17 cellular contexts compared by ENCODE assay signal in the genomic region with DNA sequence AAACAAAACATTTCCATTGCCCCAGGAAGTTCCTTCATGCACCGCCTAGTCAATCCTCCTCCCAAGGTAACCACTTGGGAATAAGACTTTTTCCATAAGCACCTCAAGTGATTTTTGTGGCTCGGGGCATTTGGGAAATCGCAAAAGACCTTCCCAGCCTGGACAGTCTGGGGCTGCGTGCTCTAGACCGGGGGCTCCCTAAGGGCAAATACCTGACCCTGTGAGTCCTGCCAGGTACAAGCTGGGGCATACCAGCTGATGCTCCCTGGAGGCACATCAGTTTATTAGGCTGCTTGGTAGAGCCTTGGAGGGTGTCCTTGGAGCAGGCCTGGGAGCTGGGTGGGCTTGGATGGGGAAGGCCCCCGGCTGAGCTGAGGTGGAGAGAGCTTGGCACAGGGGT. TPM values are rescaled to one million over a fixed set of nuclear protein-coding genes. Genes with fewer than 3 reads are reported as not detected.
"Had no signal": no experiment of that assay in that cellular context is flagged by ENCODE, and none has a peak within 500 bp of the region (broad histone marks: within the 10 kb centered on the region; RNA-seq: fewer than 3 reads in every experiment).

No MANE protein-coding gene starts in this region.

- H3K9me3 ChIP-seq: esophagus squamous epithelium, tibial artery, uterus had no signal

- H3K4me1 ChIP-seq: uterus had no signal

- DNase-seq: activated CD4-positive, alpha-beta T cell treated with anti-CD3 and anti-CD28 coated beads, Interleukin-2, amount 50 U/mL, for 4 hours; activated effector memory CD4-positive, alpha-beta T cell treated with anti-CD3 and anti-CD28 coated beads, Interleukin-2, amount 50 U/mL, for 16 hours; activated T-cell treated with anti-CD3 and anti-CD28 coated beads, Interleukin-2, amount 50 U/mL, for 72 hours; effector CD8-positive, alpha-beta T cell; esophagus squamous epithelium; left colon; occipital lobe; stimulated activated CD4-positive, alpha-beta T cell treated with anti-CD3 and anti-CD28 coated beads, Interleukin-2, amount 100 ng/mL, for 24 hours; stimulated activated naive CD8-positive, alpha-beta T cell treated with anti-CD3 and anti-CD28 coated beads, Interleukin-15, Interleukin-2, amounts not matched to agents 100 U/mL and 50 U/mL, for 24 hours; substantia nigra; tibial artery; uterus; WERI-Rb-1 had no signal

- H3K36me3 ChIP-seq: esophagus squamous epithelium, tibial artery, uterus, WERI-Rb-1 had no signal

- H3K4me3 ChIP-seq: esophagus squamous epithelium, tibial artery, uterus had no signal

- ATAC-seq: activated T-cell treated with anti-CD3 and anti-CD28 coated beads, Interleukin-2, amount 50 U/mL, for 72 hours; left colon; natural killer cell treated with Interleukin-12 subunit alpha and Interleukin-12 subunit beta and Interleukin-15 and Interleukin-18, amount 100 ng/mL, for 72 hours; stimulated activated naive CD8-positive, alpha-beta T cell treated with anti-CD3 and anti-CD28 coated beads, Interleukin-15, Interleukin-2, amounts not matched to agents 100 U/mL and 50 U/mL, for 24 hours had no signal

- H3K27ac ChIP-seq: esophagus squamous epithelium, tibial artery, uterus, WERI-Rb-1 had no signal

- H3K27me3 ChIP-seq: uterus had no signal

RNA-seq across cellular contexts. Expression of a gene that starts 34.4 kb away (rescaled TPM):
- total RNA-seq: activated CD8-positive, alpha-beta memory T cell treated with anti-CD3 and anti-CD28 coated beads for 36 hours; bronchial epithelial cell; natural killer cell treated with Interleukin-12 subunit alpha and Interleukin-12 subunit beta and Interleukin-15 and Interleukin-18, amount 100 ng/mL, for 72 hours; T-helper 2 cell treated with Interferon-gamma antibody and Interleukin-4, amounts not matched to agents 100 ng/mL and 5 ng/mL, for 36 hours had no signal
